Comparison of ENCODE assay signal across 8 cellular contexts in genomic region chr14:61837336-61838229, GRCh38. TPM values are rescaled to one million over a fixed set of nuclear protein-coding genes. Genes with fewer than 3 reads are reported as not detected.
A peak's percentile ranks its signal among the peaks of the same experiment; 100 is the strongest.
DNase-seq lines count a peak whose midpoint lies in the region; ATAC-seq, FAIRE-seq and TF ChIP-seq lines count a peak whose summit lies in the region.

No MANE protein-coding gene starts in this region.

- peaks cover 15% of the 10 kb centered on the region for H3K4me1 ChIP-seq in A549

- DNase-seq in A549 (ENCODE audit: low read depth in 1 of 2, low spot score in 1 of 2) (peak; percentile 60 to 83), NCI-H2196 treated with DMSO at 0.1 percent for 48 hours (lab: John Stamatoyannopoulos, UW; ENCODE audit: unreplicated experiment) (peak; percentile 53), bronchial epithelial cell (ENCODE audit: low read depth) (peak; percentile 73), kidney epithelial cell (ENCODE audit: low read depth) (peak; percentile 23)
- DNase-seq in stimulated activated CD4-positive, alpha-beta T cell treated with anti-CD3 and anti-CD28 coated beads, Interleukin-2, amount 100 ng/mL, for 4 hours (ENCODE audit: low read depth): peak; percentile 66

- no peak for TF ChIP-seq EP300 in A549 (IDR thresholded peaks at IDR 0.05)

- no peaks in the 10 kb centered on the region for H3K9me3 ChIP-seq in A549

- POLR2A ChIA-PET in A549 (lab: Yijun Ruan, JAX): interaction anchor here (0.7 to 1.1 kb wide), 2 partner anchors 142 to 557 kb away, joined by 5 to 8 read pairs; partner anchors contain the start of gene HIF1A

- TF ChIP-seq CTCF in A549 (IDR thresholded peaks at IDR 0.05) (peak; percentile 96), WI38 (IDR thresholded peaks at IDR 0.05; ENCODE audit: low read depth, low read length) (peak; percentile 93), bronchial epithelial cell (IDR thresholded peaks at IDR 0.05; ENCODE audit: insufficient read depth, low read length, severe bottlenecking) (peak; percentile 86), kidney epithelial cell (IDR thresholded peaks at IDR 0.05; ENCODE audit: insufficient read depth, low read length, poor library complexity, severe bottlenecking) (peak; percentile 91)

- no peak for TF ChIP-seq POLR2A in A549 (IDR thresholded peaks at IDR 0.05; ENCODE audit: low read length)

- H3K36me3 ChIP-seq in bronchial epithelial cell (ENCODE audit: control insufficient read depth, insufficient read depth, low read length) (no peaks in the 10 kb centered on the region), kidney epithelial cell (ENCODE audit: control insufficient read depth, insufficient read depth, low read length) (no peaks in the 10 kb centered on the region)

- peak; percentile 98 to 99 for TF ChIP-seq RAD21 in A549 (conservative IDR thresholded peaks at IDR 0.05 in 1 of 2, IDR thresholded peaks at IDR 0.05 in 1 of 2)

- no peaks in the 10 kb centered on the region for H3K27me3 ChIP-seq in bronchial epithelial cell (ENCODE audit: control insufficient read depth, insufficient read depth, low read length)
- no peaks in the 10 kb centered on the region for H3K27me3 ChIP-seq in kidney epithelial cell (ENCODE audit: control insufficient read depth, insufficient read depth, low read length)

- CTCF ChIA-PET in A549 (lab: Yijun Ruan, JAX): interaction anchor here (0.6 to 12.5 kb wide), 99 partner anchors 10 to 584 kb away, joined by 3 to 196 read pairs (median 5); partner anchors contain the start of genes HIF1A, PRKCH, SNAPC1 and TMEM30B

- 35% methylated on average over 10 of the region's 10 CpGs for WGBS in A549 (ENCODE audit: missing lambda C conversion rate)

- H3K27ac ChIP-seq in A549: peak overlapping the region; percentile 27 to 78; a peak in 4 of 6 replicates

- H3K4me2 ChIP-seq in A549: no peak overlapping the region

- peak; percentile 98 to 99 for ATAC-seq in A549
- peak; percentile 67 for ATAC-seq in GM18508 (IDR thresholded peaks at IDR 0.05; ENCODE audit: insufficient read depth, unreplicated experiment)
- ATAC-seq in HG03060 (IDR thresholded peaks at IDR 0.05; ENCODE audit: low read depth, unreplicated experiment): peak; percentile 73

- H3K4me3 ChIP-seq in A549: no peak overlapping the region
- H3K4me3 ChIP-seq in WI38 (ENCODE audit: low read depth, low read length): no peak overlapping the region
- no peak overlapping the region for H3K4me3 ChIP-seq in bronchial epithelial cell (ENCODE audit: low read depth, low read length)
- H3K4me3 ChIP-seq in kidney epithelial cell (ENCODE audit: low read depth, low read length): no peak overlapping the region

- FAIRE-seq in A549 (lab: Jason Lieb, UNC) (peak; percentile 99), bronchial epithelial cell (lab: Jason Lieb, UNC) (no peak)

TF ChIP-seq in A549, 52 proteins besides CTCF, POLR2A, EP300 and RAD21:
- TF ChIP-seq SMC3 (IDR thresholded peaks at IDR 0.05) (peak; percentile 98), E2F6 (IDR thresholded peaks at IDR 0.05; ENCODE audit: borderline replicate concordance, low read depth) (no peak)
TF ChIP-seq in A549: peak in this region for 1.

RNA-seq across cellular contexts. Expression of gene SYT16, which starts 25.1 kb away (rescaled TPM):
- polyA plus RNA-seq in A549 (2011; rRNA removed): 0.11 and 0.17 TPM in 2 replicates
- 0.03 and 0.04 TPM in 2 replicates for polyA plus RNA-seq in A549 (2012; cell fraction: cytosol; rRNA removed)
- under 0.01 and 0.10 TPM in 2 replicates for polyA plus RNA-seq in A549 (2012; cell fraction: nucleus; rRNA removed)
- polyA plus RNA-seq in A549 (2017; fragmentation: RNase III; extraction: RNeasy Plus Mini Kit Qiagen cat#74134 plus additional on column Dnase treatment): 0.07 to 0.26 TPM (median 0.20 TPM) in 3 replicates
- polyA minus RNA-seq in A549 (2011; rRNA and poly(A)+ RNA removed): 0.88 and 1.1 TPM in 2 replicates
- under 0.01 and 0.13 TPM in 2 replicates for total RNA-seq in bronchial epithelial cell
- total RNA-seq in kidney epithelial cell: 0.17 and 2.0 TPM in 2 replicates

Comparison
In these comparisons a context has a peak if more than half of its experiments do, and no peak if none do; other contexts are left out.
1. DNase-seq: peak in every context shown above with its lines; median percentile 73 in bronchial epithelial cell; 72 in A549; 66 in stimulated activated CD4-positive, alpha-beta T cell treated with anti-CD3 and anti-CD28 coated beads, Interleukin-2, amount 100 ng/mL, for 4 hours; 53 in NCI-H2196 treated with DMSO at 0.1 percent for 48 hours; 23 in kidney epithelial cell.